ENCODE assay signal across 9 cellular contexts in the genomic region with DNA sequence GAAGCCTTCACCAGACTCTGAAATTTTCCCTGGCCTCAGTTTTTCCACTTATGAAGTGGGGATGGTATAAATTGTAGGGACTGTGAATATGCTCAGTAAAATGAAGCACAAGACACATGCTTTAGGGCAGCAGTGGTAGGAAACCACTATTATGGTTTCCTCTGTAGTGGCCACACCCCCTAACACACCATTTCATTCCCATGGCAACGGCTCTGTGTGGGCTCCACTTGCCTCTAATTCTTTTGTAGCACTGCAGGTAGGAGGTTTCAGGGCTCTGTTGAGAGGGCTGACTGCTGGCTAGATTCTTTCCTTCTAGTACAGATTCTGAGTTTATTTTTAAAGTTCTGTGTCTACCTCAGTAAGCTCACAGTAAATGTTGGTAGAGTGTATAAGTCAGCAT. TPM values are rescaled to one million over a fixed set of nuclear protein-coding genes. Genes with fewer than 3 reads are reported as not detected.
DNase-seq lines count a peak whose midpoint lies in the region; ATAC-seq and TF ChIP-seq lines count a peak whose summit lies in the region.
"Had no signal": no experiment of that assay in that cellular context is flagged by ENCODE, and none has a peak within 500 bp of the region (broad histone marks: within the 10 kb centered on the region; RNA-seq: fewer than 3 reads in every experiment).

No MANE protein-coding gene starts in this region.

- peak; percentile 18 for ATAC-seq in GM19468 (IDR thresholded peaks at IDR 0.05; ENCODE audit: extremely low read depth, unreplicated experiment)
- no peak for ATAC-seq in upper lobe of right lung
- no peak for ATAC-seq in sciatic nerve

- H3K4me3 ChIP-seq in upper lobe of right lung: no peak overlapping the region
- no peak overlapping the region for H3K4me3 ChIP-seq in uterus

- H3K27me3 ChIP-seq in upper lobe of right lung (no peaks in the 10 kb centered on the region), uterus (no peaks in the 10 kb centered on the region)

- H3K27ac ChIP-seq in upper lobe of right lung (no peak overlapping the region), uterus (no peak overlapping the region)
- H3K27ac ChIP-seq: epithelial cell of prostate had no signal

- intact Hi-C loops in upper lobe of right lung (cut with DNase I) (no loop called here), uterus (cut with DNase I; ENCODE audit: low total_unique reads) (no loop called here), sciatic nerve (cut with DNase I) (no loop called here)

- peak; percentile 8 for DNase-seq in HT1080 (ENCODE audit: low read depth)
- DNase-seq in activated T-cell treated with anti-CD3 and anti-CD28 coated beads for 1 hour (ENCODE audit: low read depth): peak; percentile 23
- DNase-seq in occipital lobe (lab: John Stamatoyannopoulos, UW): peak; percentile 5
- no peak for DNase-seq in upper lobe of right lung
- DNase-seq in NCI-H345 treated with DMSO at 0.1 percent for 48 hours (lab: John Stamatoyannopoulos, UW; ENCODE audit: unreplicated experiment): no peak
- no peak for DNase-seq in uterus
- DNase-seq in sciatic nerve (ENCODE audit: low spot score): no peak

- TF ChIP-seq POLR2A in uterus (IDR thresholded peaks at IDR 0.05): no peak

- H3K36me3 ChIP-seq in upper lobe of right lung (no peaks in the 10 kb centered on the region), uterus (no peaks in the 10 kb centered on the region)

- H3K9me3 ChIP-seq in upper lobe of right lung: no peaks in the 10 kb centered on the region
- no peaks in the 10 kb centered on the region for H3K9me3 ChIP-seq in uterus

- no peak for TF ChIP-seq CTCF in upper lobe of right lung (IDR thresholded peaks at IDR 0.05)
- no peak for TF ChIP-seq CTCF in uterus (IDR thresholded peaks at IDR 0.05)

- H3K4me1 ChIP-seq in upper lobe of right lung: no peaks in the 10 kb centered on the region
- H3K4me1 ChIP-seq in uterus: no peaks in the 10 kb centered on the region

RNA-seq across cellular contexts. Expression of a gene that starts 3.5 kb away (rescaled TPM):
- 55.4 and 77.2 TPM in 2 replicates for total RNA-seq in HT1080 (2014; rRNA removed; shearing (Covaris generic))
- polyA plus RNA-seq in HT1080 (2015; cell fraction: cytosol; rRNA removed): 83.6 and 99.7 TPM in 2 replicates
- 33.1 and 34.0 TPM in 2 replicates for polyA plus RNA-seq in HT1080 (2015; cell fraction: nucleus; rRNA removed)
- total RNA-seq in occipital lobe (162 TPM), upper lobe of right lung (28.0 TPM), uterus (10 to 100 TPM; 12.9 to 79.2 (median 23.7) TPM), sciatic nerve (28.0 TPM)

Comparison
In these comparisons a context has a peak if more than half of its experiments do, and no peak if none do; other contexts are left out.
1. DNase-seq: peak in HT1080 (single experiment), activated T-cell treated with anti-CD3 and anti-CD28 coated beads for 1 hour (single experiment) and occipital lobe (single experiment); none in upper lobe of right lung (single experiment), NCI-H345 treated with DMSO at 0.1 percent for 48 hours (single experiment), uterus (0 of 2) and sciatic nerve (single experiment).